In the genomic region with DNA sequence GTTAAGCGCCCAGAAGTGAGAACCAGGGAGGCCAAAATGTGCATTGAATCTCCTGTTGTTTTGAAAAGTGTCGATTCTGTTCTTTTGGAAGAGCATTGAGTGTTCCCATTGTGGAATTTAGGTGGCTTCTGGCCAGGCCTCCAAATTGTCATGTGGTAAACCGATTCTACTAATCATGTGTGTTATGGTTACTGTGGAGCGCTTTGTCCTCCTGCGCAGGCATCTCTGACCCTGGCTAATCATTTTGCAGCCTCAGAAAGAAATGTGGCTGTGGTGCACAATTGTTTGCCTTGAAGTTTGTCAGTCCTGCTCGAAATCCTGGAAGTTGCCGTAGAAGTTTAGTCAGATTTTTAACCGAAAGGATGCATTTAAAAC, we compare ENCODE assay signal across 21 cellular contexts.
A peak's percentile ranks its signal among the peaks of the same experiment; 100 is the strongest.
DNase-seq lines count a peak whose midpoint lies in the region; ATAC-seq and TF ChIP-seq lines count a peak whose summit lies in the region.
"Had no signal": no experiment of that assay in that cellular context is flagged by ENCODE, and none has a peak within 500 bp of the region (broad histone marks: within the 10 kb centered on the region; RNA-seq: fewer than 3 reads in every experiment).

No MANE protein-coding gene starts in this region.

- peak; percentile 23 for DNase-seq in M059J (ENCODE audit: low read depth)
- DNase-seq in dorsolateral prefrontal cortex: peak in 5 of 10 donors; percentile 32 to 77 (median 55)
- DNase-seq in substantia nigra (lab: John Stamatoyannopoulos, UW): peak in 35 of 49 donors; percentile 9 to 76 (median 32)
- DNase-seq in activated T-helper 1 cell treated with anti-CD3 and anti-CD28 coated beads, Interleukin-12 subunit alpha, Interleukin-12 subunit beta, Interleukin-2, Interleukin-4 antibody, amounts not matched to agents 30 ng/mL and 10 ng/mL and 1 ng/mL, durations not matched to agents 14 hours and 24 hours and 36 hours (ENCODE audit: low spot score): no peak
- DNase-seq: activated CD4-positive, alpha-beta T cell treated with anti-CD3 and anti-CD28 coated beads, Interleukin-2, amount 10 ng/mL, durations not matched to agents 24 days and 14 days; activated naive CD4-positive, alpha-beta T cell treated with Interleukin-2 at 50 U/mL for 16 hours; activated T-cell treated with anti-CD3 and anti-CD28 coated beads, Interleukin-2, amount 50 U/mL, for 48 hours; CD4-positive, CD25-positive, alpha-beta regulatory T cell; gastrocnemius medialis; IMR-90; kidney; NCI-H1092 treated with DMSO at 0.1 percent for 48 hours; NCI-H1930; NCI-H226 had no signal

- H3K27me3 ChIP-seq in dorsolateral prefrontal cortex (no peaks in the 10 kb centered on the region), layer of hippocampus (ENCODE audit: control insufficient read depth, insufficient read depth, low read length) (no peaks in the 10 kb centered on the region)
- H3K27me3 ChIP-seq: gastrocnemius medialis had no signal

- H3K4me3 Mint-ChIP-seq in activated T-helper 1 cell treated with anti-CD3 and anti-CD28 coated beads, Interleukin-12 subunit alpha, Interleukin-12 subunit beta, Interleukin-2, Interleukin-4 antibody, amounts not matched to agents 30 ng/mL and 10 ng/mL and 1 ng/mL, durations not matched to agents 14 hours and 24 hours and 36 hours: no peak overlapping the region
- H3K4me3 Mint-ChIP-seq: activated CD4-positive, alpha-beta T cell treated with anti-CD3 and anti-CD28 coated beads, Interleukin-2, amount 10 ng/mL, durations not matched to agents 24 days and 14 days; CD4-positive, CD25-positive, alpha-beta regulatory T cell; T-helper 2 cell treated with Interferon-gamma antibody and Interleukin-4, amounts not matched to agents 5 μg/mL and 100 μg/mL, for 36 hours had no signal

- H3K27ac Mint-ChIP-seq in activated T-helper 1 cell treated with anti-CD3 and anti-CD28 coated beads, Interleukin-12 subunit alpha, Interleukin-12 subunit beta, Interleukin-2, Interleukin-4 antibody, amounts not matched to agents 30 ng/mL and 10 ng/mL and 1 ng/mL, durations not matched to agents 14 hours and 24 hours and 36 hours: no peak overlapping the region
- H3K27ac Mint-ChIP-seq: activated CD4-positive, alpha-beta T cell treated with anti-CD3 and anti-CD28 coated beads, Interleukin-2, amount 10 ng/mL, durations not matched to agents 24 days and 14 days; CD4-positive, CD25-positive, alpha-beta regulatory T cell; T-helper 2 cell treated with Interferon-gamma antibody and Interleukin-4, amounts not matched to agents 5 μg/mL and 100 μg/mL, for 36 hours had no signal

- TF ChIP-seq CTCF in dorsolateral prefrontal cortex (IDR thresholded peaks at IDR 0.05 in 54 of 56, conservative IDR thresholded peaks at IDR 0.05 in 2 of 56; ENCODE audit: low read depth in 1 of 56, partially characterized antibody in 56 of 56): no peak

- peaks cover 12% of the 10 kb centered on the region for H3K9me3 Mint-ChIP-seq in activated T-helper 1 cell treated with anti-CD3 and anti-CD28 coated beads, Interleukin-12 subunit alpha, Interleukin-12 subunit beta, Interleukin-2, Interleukin-4 antibody, amounts not matched to agents 30 ng/mL and 10 ng/mL and 1 ng/mL, durations not matched to agents 14 hours and 24 hours and 36 hours

- ATAC-seq in HG03460 (IDR thresholded peaks at IDR 0.05; ENCODE audit: unreplicated experiment) (no peak), GM19328 (IDR thresholded peaks at IDR 0.05; ENCODE audit: unreplicated experiment) (no peak)
- ATAC-seq: gastrocnemius medialis had no signal

- no peaks in the 10 kb centered on the region for H3K27me3 Mint-ChIP-seq in activated T-helper 1 cell treated with anti-CD3 and anti-CD28 coated beads, Interleukin-12 subunit alpha, Interleukin-12 subunit beta, Interleukin-2, Interleukin-4 antibody, amounts not matched to agents 30 ng/mL and 10 ng/mL and 1 ng/mL, durations not matched to agents 14 hours and 24 hours and 36 hours (ENCODE audit: insufficient read depth)
- H3K27me3 Mint-ChIP-seq: activated CD4-positive, alpha-beta T cell treated with anti-CD3 and anti-CD28 coated beads, Interleukin-2, amount 10 ng/mL, durations not matched to agents 24 days and 14 days had no signal

- no peaks in the 10 kb centered on the region for H3K4me1 Mint-ChIP-seq in activated T-helper 1 cell treated with anti-CD3 and anti-CD28 coated beads, Interleukin-12 subunit alpha, Interleukin-12 subunit beta, Interleukin-2, Interleukin-4 antibody, amounts not matched to agents 30 ng/mL and 10 ng/mL and 1 ng/mL, durations not matched to agents 14 hours and 24 hours and 36 hours (ENCODE audit: low read depth)

- peaks cover 24% of the 10 kb centered on the region for H3K36me3 Mint-ChIP-seq in activated T-helper 1 cell treated with anti-CD3 and anti-CD28 coated beads, Interleukin-12 subunit alpha, Interleukin-12 subunit beta, Interleukin-2, Interleukin-4 antibody, amounts not matched to agents 30 ng/mL and 10 ng/mL and 1 ng/mL, durations not matched to agents 14 hours and 24 hours and 36 hours (ENCODE audit: low read depth)

- H3K27ac ChIP-seq in dorsolateral prefrontal cortex (peak overlapping the region; percentile 76 to 99 (median 94)), layer of hippocampus (ENCODE audit: low read depth, low read length) (peak overlapping the region; percentile 87), substantia nigra (ENCODE audit: low read depth, low read length, poor library complexity, severe bottlenecking) (peak overlapping the region; percentile 93)
- H3K27ac ChIP-seq: VCaP had no signal

- H3K4me3 ChIP-seq in dorsolateral prefrontal cortex: peak overlapping the region in 42 of 59 donors; percentile 3 to 53 (median 26)
- H3K4me3 ChIP-seq: gastrocnemius medialis, lung, skin epidermis had no signal

- intact Hi-C loops in dorsolateral prefrontal cortex (cut with DNase I): loop anchor here (2.0 to 10.0 kb wide), 3 partner anchors 34 to 121 kb away; a partner anchor contains a TSS
- intact Hi-C loops in activated T-helper 1 cell treated with anti-CD3 and anti-CD28 coated beads, Interleukin-12 subunit alpha, Interleukin-12 subunit beta, Interleukin-2, Interleukin-4 antibody, amounts not matched to agents 30 ng/mL and 10 ng/mL and 1 ng/mL, durations not matched to agents 14 hours and 24 hours and 36 hours (cut with micrococcal nuclease): no loop called here
